1 cellular context compared by ENCODE assay signal in genomic region chr3:45524605-45525004, GRCh38.
TF ChIP-seq lines count a peak whose summit lies in the region.

No MANE protein-coding gene starts in this region.

TF ChIP-seq in IMR-90, 13 proteins besides CTCF, POLR2A, EP300 and RAD21 (continued from another document):
- TF ChIP-seq MAFK (IDR thresholded peaks at IDR 0.05; ENCODE audit: low read depth, low read length) (no peak), RCOR1 (IDR thresholded peaks at IDR 0.05; ENCODE audit: insufficient replicate concordance, low read length) (no peak), BHLHE40 (IDR thresholded peaks at IDR 0.05; ENCODE audit: low read depth, low read length) (peak; percentile 64; the same call in 1 of the 2 replicates), CHD1 (IDR thresholded peaks at IDR 0.05; ENCODE audit: low read depth, low read length) (no peak)
